19 cellular contexts compared by ENCODE assay signal in the genomic region with DNA sequence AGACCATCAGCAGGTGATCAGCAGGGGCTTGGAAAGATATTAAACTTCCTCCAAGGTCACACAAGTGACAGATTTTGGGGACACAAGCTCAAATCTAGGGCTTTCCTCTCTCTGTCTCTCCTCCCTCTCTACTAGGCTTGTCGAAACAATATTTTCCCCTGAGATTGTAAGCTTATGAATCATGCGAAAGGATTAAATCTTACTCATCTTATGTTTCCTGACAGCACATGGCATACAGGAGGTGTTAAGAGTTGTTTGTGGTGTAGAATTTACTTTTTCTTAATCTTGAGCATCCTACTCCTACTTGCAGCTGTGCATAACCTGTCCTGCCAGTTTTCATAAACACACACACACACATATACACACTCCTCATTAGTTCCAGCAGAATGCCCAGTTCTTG.
DNase-seq lines count a peak whose midpoint lies in the region; ATAC-seq, FAIRE-seq and TF ChIP-seq lines count a peak whose summit lies in the region.
"Had no signal": no experiment of that assay in that cellular context is flagged by ENCODE, and none has a peak within 500 bp of the region (broad histone marks: within the 10 kb centered on the region; RNA-seq: fewer than 3 reads in every experiment).

No MANE protein-coding gene starts in this region.

- no peak overlapping the region for H3K27ac Mint-ChIP-seq in activated T-helper 1 cell treated with anti-CD3 and anti-CD28 coated beads, Interleukin-12 subunit alpha, Interleukin-12 subunit beta, Interleukin-2, Interleukin-4 antibody, amounts not matched to agents 30 ng/mL and 10 ng/mL and 1 ng/mL, durations not matched to agents 14 hours and 24 hours and 36 hours
- H3K27ac Mint-ChIP-seq: stimulated activated naive CD8-positive, alpha-beta T cell treated with anti-CD3 and anti-CD28 coated beads, Interleukin-15, Interleukin-2, amounts not matched to agents 100 ng/mL and 50 ng/mL, for 24 hours had no signal

- peaks cover 23% of the 10 kb centered on the region for H3K9me3 Mint-ChIP-seq in activated T-helper 1 cell treated with anti-CD3 and anti-CD28 coated beads, Interleukin-12 subunit alpha, Interleukin-12 subunit beta, Interleukin-2, Interleukin-4 antibody, amounts not matched to agents 30 ng/mL and 10 ng/mL and 1 ng/mL, durations not matched to agents 14 hours and 24 hours and 36 hours

- TF ChIP-seq CTCF in AG09309 (IDR thresholded peaks at IDR 0.05; ENCODE audit: control insufficient read depth, insufficient read depth, low read depth, low read length, missing control alignments), result no peak
- TF ChIP-seq CTCF in bronchial epithelial cell (IDR thresholded peaks at IDR 0.05; ENCODE audit: insufficient read depth, low read length, severe bottlenecking), result no peak

- FAIRE-seq in bronchial epithelial cell (lab: Jason Lieb, UNC), result peak; percentile 50
- FAIRE-seq: GM19239 had no signal

- no peak for ATAC-seq in GM18517 (IDR thresholded peaks at IDR 0.05; ENCODE audit: unreplicated experiment)
- ATAC-seq: mucosa of descending colon, Panc1 had no signal

- no peak overlapping the region for H3K4me3 Mint-ChIP-seq in activated T-helper 1 cell treated with anti-CD3 and anti-CD28 coated beads, Interleukin-12 subunit alpha, Interleukin-12 subunit beta, Interleukin-2, Interleukin-4 antibody, amounts not matched to agents 30 ng/mL and 10 ng/mL and 1 ng/mL, durations not matched to agents 14 hours and 24 hours and 36 hours
- H3K4me3 Mint-ChIP-seq: stimulated activated naive CD8-positive, alpha-beta T cell treated with anti-CD3 and anti-CD28 coated beads, Interleukin-15, Interleukin-2, amounts not matched to agents 100 ng/mL and 50 ng/mL, for 24 hours had no signal

- no peaks in the 10 kb centered on the region for H3K27me3 Mint-ChIP-seq in activated T-helper 1 cell treated with anti-CD3 and anti-CD28 coated beads, Interleukin-12 subunit alpha, Interleukin-12 subunit beta, Interleukin-2, Interleukin-4 antibody, amounts not matched to agents 30 ng/mL and 10 ng/mL and 1 ng/mL, durations not matched to agents 14 hours and 24 hours and 36 hours (ENCODE audit: insufficient read depth)
- H3K27me3 Mint-ChIP-seq: stimulated activated naive CD8-positive, alpha-beta T cell treated with anti-CD3 and anti-CD28 coated beads, Interleukin-15, Interleukin-2, amounts not matched to agents 100 ng/mL and 50 ng/mL, for 24 hours had no signal

- DNase-seq in AG09309 (ENCODE audit: low read depth), result peak; percentile 11
- peak; percentile 80 for DNase-seq in M059J (ENCODE audit: low read depth)
- peak; percentile 98 for DNase-seq in bronchial epithelial cell (ENCODE audit: low read depth)
- DNase-seq in kidney glomerular epithelial cell (lab: John Stamatoyannopoulos, UW), result peak; percentile 63
- DNase-seq in MG63, result no peak
- no peak for DNase-seq in GF-D8 (lab: John Stamatoyannopoulos, UW)
- no peak for DNase-seq in activated T-helper 1 cell treated with anti-CD3 and anti-CD28 coated beads, Interleukin-12 subunit alpha, Interleukin-12 subunit beta, Interleukin-2, Interleukin-4 antibody, amounts not matched to agents 30 ng/mL and 10 ng/mL and 1 ng/mL, durations not matched to agents 14 hours and 24 hours and 36 hours (ENCODE audit: low spot score)
- DNase-seq: activated effector memory CD4-positive, alpha-beta T cell treated with Interleukin-2 at 50 U/mL for 16 hours; DND-41; MM.1S; mucosa of descending colon; NCI-H2171; retina; stimulated activated CD4-positive, alpha-beta T cell treated with anti-CD3 and anti-CD28 coated beads, Interleukin-4, amount 100 ng/mL, for 4 hours had no signal

- H3K4me1 Mint-ChIP-seq in activated T-helper 1 cell treated with anti-CD3 and anti-CD28 coated beads, Interleukin-12 subunit alpha, Interleukin-12 subunit beta, Interleukin-2, Interleukin-4 antibody, amounts not matched to agents 30 ng/mL and 10 ng/mL and 1 ng/mL, durations not matched to agents 14 hours and 24 hours and 36 hours (ENCODE audit: low read depth), result no peaks in the 10 kb centered on the region

- H3K27me3 ChIP-seq in bronchial epithelial cell (ENCODE audit: control insufficient read depth, insufficient read depth, low read length) (no peaks in the 10 kb centered on the region), MG63 (no peaks in the 10 kb centered on the region)
- H3K27me3 ChIP-seq: BLaER1 had no signal

- H3K36me3 Mint-ChIP-seq in activated T-helper 1 cell treated with anti-CD3 and anti-CD28 coated beads, Interleukin-12 subunit alpha, Interleukin-12 subunit beta, Interleukin-2, Interleukin-4 antibody, amounts not matched to agents 30 ng/mL and 10 ng/mL and 1 ng/mL, durations not matched to agents 14 hours and 24 hours and 36 hours (ENCODE audit: low read depth), result no peaks in the 10 kb centered on the region

- no peaks in the 10 kb centered on the region for H3K36me3 ChIP-seq in bronchial epithelial cell (ENCODE audit: control insufficient read depth, insufficient read depth, low read length)
- H3K36me3 ChIP-seq in MG63, result no peaks in the 10 kb centered on the region
- H3K36me3 ChIP-seq: BLaER1 had no signal

- H3K9me3 ChIP-seq in MG63, result peaks cover 25% of the 10 kb centered on the region

- intact Hi-C loops in activated T-helper 1 cell treated with anti-CD3 and anti-CD28 coated beads, Interleukin-12 subunit alpha, Interleukin-12 subunit beta, Interleukin-2, Interleukin-4 antibody, amounts not matched to agents 30 ng/mL and 10 ng/mL and 1 ng/mL, durations not matched to agents 14 hours and 24 hours and 36 hours (cut with micrococcal nuclease), result no loop called here

- H3K4me3 ChIP-seq in AG09309 (ENCODE audit: control insufficient read depth, low read depth, low read length) (no peak overlapping the region), bronchial epithelial cell (ENCODE audit: low read depth, low read length) (no peak overlapping the region), MG63 (no peak overlapping the region)
- H3K4me3 ChIP-seq: BLaER1, mucosa of descending colon had no signal

Comparison
In these comparisons a context has a peak if more than half of its experiments do, and no peak if none do; other contexts are left out.
1. DNase-seq: peak in AG09309 (single experiment), M059J (single experiment), bronchial epithelial cell (single experiment) and kidney glomerular epithelial cell (single experiment); none in MG63 (single experiment), GF-D8 (single experiment) and activated T-helper 1 cell treated with anti-CD3 and anti-CD28 coated beads, Interleukin-12 subunit alpha, Interleukin-12 subunit beta, Interleukin-2, Interleukin-4 antibody, amounts not matched to agents 30 ng/mL and 10 ng/mL and 1 ng/mL, durations not matched to agents 14 hours and 24 hours and 36 hours (single experiment).